12 cellular contexts compared by ENCODE assay signal in genomic region chr9:125025584-125025983, GRCh38.
"Had no signal": no experiment of that assay in that cellular context is flagged by ENCODE, and none has a peak within 500 bp of the region (broad histone marks: within the 10 kb centered on the region; RNA-seq: fewer than 3 reads in every experiment).

No MANE protein-coding gene starts in this region.

- H3K27ac Mint-ChIP-seq: naive B cell had no signal

- ATAC-seq: lower lobe of right lung had no signal

- H3K27me3 Mint-ChIP-seq: activated naive CD8-positive, alpha-beta T cell; naive B cell had no signal

- H3K9me3 Mint-ChIP-seq: naive B cell had no signal

- H3K4me1 Mint-ChIP-seq: naive B cell had no signal

- DNase-seq: activated CD4-positive, alpha-beta T cell treated with anti-CD3 and anti-CD28 coated beads for 48 hours; activated CD8-positive, alpha-beta memory T cell treated with anti-CD3 and anti-CD28 coated beads, Interleukin-2, amount 50 U/mL, for 48 hours; activated effector memory CD4-positive, alpha-beta T cell treated with Interleukin-2 at 50 U/mL for 16 hours; colonic mucosa; hippocampal formation; lower lobe of right lung; midbrain; naive B cell; stimulated activated CD4-positive, alpha-beta T cell treated with anti-CD3 and anti-CD28 coated beads, Interleukin-4, amount 100 ng/mL, for 4 hours; thyroid gland; WERI-Rb-1 had no signal

- H3K4me3 Mint-ChIP-seq: activated naive CD8-positive, alpha-beta T cell; naive B cell had no signal
